In genomic region chr13:51912091-51912490, GRCh38 we compare ENCODE assay signal across 10 cellular contexts. TPM values are rescaled to one million over a fixed set of nuclear protein-coding genes. Genes with fewer than 3 reads are reported as not detected.
A peak's percentile ranks its signal among the peaks of the same experiment; 100 is the strongest.
DNase-seq lines count a peak whose midpoint lies in the region; ATAC-seq and TF ChIP-seq lines count a peak whose summit lies in the region.
"Had no signal": no experiment of that assay in that cellular context is flagged by ENCODE, and none has a peak within 500 bp of the region (broad histone marks: within the 10 kb centered on the region; RNA-seq: fewer than 3 reads in every experiment).

No MANE protein-coding gene starts in this region.

- H3K4me3 ChIP-seq in RWPE2 (ENCODE audit: severe bottlenecking) (no peak overlapping the region), upper lobe of right lung (no peak overlapping the region)

- H3K27me3 ChIP-seq in RWPE2 (ENCODE audit: insufficient read depth, poor library complexity, severe bottlenecking) (no peaks in the 10 kb centered on the region), upper lobe of right lung (no peaks in the 10 kb centered on the region)

- no peaks in the 10 kb centered on the region for H3K9me3 Mint-ChIP-seq in MCF 10A (ENCODE audit: unreplicated experiment)
- no peaks in the 10 kb centered on the region for H3K9me3 Mint-ChIP-seq in activated CD8-positive, alpha-beta T cell treated with anti-CD3 and anti-CD28 coated beads, Interleukin-2, amount 10 ng/mL, durations not matched to agents 7 days and 5 days (ENCODE audit: insufficient read depth)
- H3K9me3 Mint-ChIP-seq: activated T-helper 2 cell treated with anti-CD3 and anti-CD28 coated beads, Interferon-gamma antibody, Interleukin-2, Interleukin-4, amounts not matched to agents 10 μg/mL and 5 μg/mL and 100 μg/mL, durations not matched to agents 14 hours and 24 hours and 36 hours had no signal

- no peaks in the 10 kb centered on the region for H3K36me3 Mint-ChIP-seq in MCF 10A (ENCODE audit: insufficient read depth, unreplicated experiment)
- H3K36me3 Mint-ChIP-seq in activated CD8-positive, alpha-beta T cell treated with anti-CD3 and anti-CD28 coated beads, Interleukin-2, amount 10 ng/mL, durations not matched to agents 7 days and 5 days (ENCODE audit: low read depth), result no peaks in the 10 kb centered on the region

- CTCF ChIA-PET in MCF 10A (lab: Yijun Ruan, JAX), result interaction anchor here (0.7 to 2.1 kb wide), 4 partner anchors 11 to 217 kb away, joined by 4 to 12 read pairs (median 6); partner anchors contain the start of gene NEK5
- CTCF ChIA-PET in activated CD8-positive, alpha-beta T cell treated with anti-CD3 and anti-CD28 coated beads, Interleukin-2, amount 10 ng/mL, durations not matched to agents 7 days and 5 days (lab: Charles Lee), result interaction anchor here (1.3 kb wide), 1 partner anchor 10 kb away, joined by 6 read pairs; no protein-coding TSS in a partner anchor

- H3K4me1 Mint-ChIP-seq in MCF 10A (ENCODE audit: insufficient read depth, unreplicated experiment), result peaks cover 11% of the 10 kb centered on the region
- H3K4me1 Mint-ChIP-seq in activated CD8-positive, alpha-beta T cell treated with anti-CD3 and anti-CD28 coated beads, Interleukin-2, amount 10 ng/mL, durations not matched to agents 7 days and 5 days (ENCODE audit: low read depth), result peaks cover 16% of the 10 kb centered on the region

- POLR2A ChIA-PET in MCF 10A (lab: Yijun Ruan, JAX), result no interaction called here
- POLR2A ChIA-PET in activated CD8-positive, alpha-beta T cell treated with anti-CD3 and anti-CD28 coated beads, Interleukin-2, amount 10 ng/mL, durations not matched to agents 7 days and 5 days (lab: Charles Lee), result no interaction called here

- H3K27ac ChIP-seq in RWPE2 (ENCODE audit: poor library complexity, severe bottlenecking) (no peak overlapping the region), upper lobe of right lung (no peak overlapping the region)

- peak; percentile 69 to 84 for DNase-seq in T47D (ENCODE audit: low read depth in 1 of 2, low spot score in 1 of 2)
- DNase-seq in MCF 10A (ENCODE audit: unreplicated experiment), result no peak
- no peak for DNase-seq in RWPE2 (ENCODE audit: low spot score)
- peak; percentile 78 for DNase-seq in kidney glomerular epithelial cell (lab: John Stamatoyannopoulos, UW)
- DNase-seq in upper lobe of right lung, result no peak
- DNase-seq in activated CD8-positive, alpha-beta T cell treated with anti-CD3 and anti-CD28 coated beads, Interleukin-2, amount 10 ng/mL, durations not matched to agents 7 days and 5 days, result no peak
- DNase-seq in T-helper 1 cell, result no peak
- no peak for DNase-seq in NCI-H82 treated with DMSO at 0.1 percent for 48 hours (lab: John Stamatoyannopoulos, UW; ENCODE audit: unreplicated experiment)

- H3K4me1 ChIP-seq in RWPE2 (ENCODE audit: insufficient read depth, poor library complexity, severe bottlenecking) (no peaks in the 10 kb centered on the region), upper lobe of right lung (no peaks in the 10 kb centered on the region)

- intact Hi-C loops in MCF 10A (cut with micrococcal nuclease) (no loop called here), upper lobe of right lung (cut with DNase I) (no loop called here)

- BruUV-seq in MCF 10A (replicated peaks; lab: Mats Ljungman, UMichigan), result no TSS peak

- H3K27ac Mint-ChIP-seq in MCF 10A (ENCODE audit: low read depth, unreplicated experiment), result no peak overlapping the region
- H3K27ac Mint-ChIP-seq in activated CD8-positive, alpha-beta T cell treated with anti-CD3 and anti-CD28 coated beads, Interleukin-2, amount 10 ng/mL, durations not matched to agents 7 days and 5 days, result no peak overlapping the region
- H3K27ac Mint-ChIP-seq: activated T-helper 2 cell treated with anti-CD3 and anti-CD28 coated beads, Interferon-gamma antibody, Interleukin-2, Interleukin-4, amounts not matched to agents 10 μg/mL and 5 μg/mL and 100 μg/mL, durations not matched to agents 14 hours and 24 hours and 36 hours had no signal

- H3K36me3 ChIP-seq in RWPE2 (ENCODE audit: low read depth) (no peaks in the 10 kb centered on the region), upper lobe of right lung (no peaks in the 10 kb centered on the region)

- ATAC-seq in RWPE2 (ENCODE audit: low read depth) (peak; percentile 61), upper lobe of right lung (peak; percentile 77)
- ATAC-seq in activated CD8-positive, alpha-beta T cell treated with anti-CD3 and anti-CD28 coated beads, Interleukin-2, amount 10 ng/mL, durations not matched to agents 7 days and 5 days, result no peak

- no peak overlapping the region for H3K4me3 Mint-ChIP-seq in MCF 10A (ENCODE audit: unreplicated experiment)
- no peak overlapping the region for H3K4me3 Mint-ChIP-seq in activated CD8-positive, alpha-beta T cell treated with anti-CD3 and anti-CD28 coated beads, Interleukin-2, amount 10 ng/mL, durations not matched to agents 7 days and 5 days

- H3K9me3 ChIP-seq in RWPE2 (ENCODE audit: severe bottlenecking) (no peaks in the 10 kb centered on the region), upper lobe of right lung (no peaks in the 10 kb centered on the region)

- in situ Hi-C loops in T47D (cut with HindIII; ENCODE audit: low pct_unique_long_range_greater_than_20kb, low sequenced_read_pairs), result no loop called here

- H3K27me3 Mint-ChIP-seq in MCF 10A (ENCODE audit: insufficient read depth, unreplicated experiment), result peaks cover 42% of the 10 kb centered on the region
- H3K27me3 Mint-ChIP-seq in activated CD8-positive, alpha-beta T cell treated with anti-CD3 and anti-CD28 coated beads, Interleukin-2, amount 10 ng/mL, durations not matched to agents 7 days and 5 days (ENCODE audit: low read depth), result no peaks in the 10 kb centered on the region

- TF ChIP-seq CTCF in MCF 10A (IDR thresholded peaks at IDR 0.05; ENCODE audit: unreplicated experiment) (no peak), RWPE2 (IDR thresholded peaks at IDR 0.05; ENCODE audit: poor library complexity, severe bottlenecking) (no peak), upper lobe of right lung (IDR thresholded peaks at IDR 0.05) (no peak)

RNA-seq across cellular contexts. Expression of gene CCDC70, which starts 50.3 kb away (rescaled TPM):
- not detected in 2 replicates for total RNA-seq in MCF 10A (2022)
- total RNA-seq in upper lobe of right lung, result not detected
- total RNA-seq in activated CD8-positive, alpha-beta T cell treated with anti-CD3 and anti-CD28 coated beads, Interleukin-2, amount 10 ng/mL, durations not matched to agents 7 days and 5 days, result not detected
- total RNA-seq: activated T-helper 2 cell treated with anti-CD3 and anti-CD28 coated beads, Interferon-gamma antibody, Interleukin-2, Interleukin-4, amounts not matched to agents 10 μg/mL and 5 μg/mL and 100 μg/mL, durations not matched to agents 14 hours and 24 hours and 36 hours; NCI-H460 had no signal

Comparison
In these comparisons a context has a peak if more than half of its experiments do, and no peak if none do; other contexts are left out.
1. DNase-seq: peak in T47D (2 of 2) and kidney glomerular epithelial cell (single experiment); none in MCF 10A (single experiment), RWPE2 (single experiment), upper lobe of right lung (single experiment), activated CD8-positive, alpha-beta T cell treated with anti-CD3 and anti-CD28 coated beads, Interleukin-2, amount 10 ng/mL, durations not matched to agents 7 days and 5 days (single experiment), T-helper 1 cell (0 of 5) and NCI-H82 treated with DMSO at 0.1 percent for 48 hours (single experiment).